In genomic region chr19:2195914-2196313, GRCh38 we compare ENCODE assay signal across 8 cellular contexts. TPM values are rescaled to one million over a fixed set of nuclear protein-coding genes. Genes with fewer than 3 reads are reported as not detected.
"Had no signal": no experiment of that assay in that cellular context is flagged by ENCODE, and none has a peak within 500 bp of the region (broad histone marks: within the 10 kb centered on the region; RNA-seq: fewer than 3 reads in every experiment).

No MANE protein-coding gene starts in this region.

- H3K4me3 ChIP-seq: GM23338 had no signal

- H3K27ac ChIP-seq: HL-60 had no signal

- H3K4me2 ChIP-seq: GM23338 had no signal

- FAIRE-seq: H1, H54 had no signal

- H2AFZ ChIP-seq: GM23338 had no signal

- DNase-seq: H9, HCEC 1CT, IMR-90, KBM-7 had no signal

- ATAC-seq: GM23338 had no signal

RNA-seq across cellular contexts. Expression of gene AMH, which starts 53.2 kb away (rescaled TPM):
- total RNA-seq: IMR-90 had no signal
